1 cellular context compared by ENCODE assay signal in the genomic region with DNA sequence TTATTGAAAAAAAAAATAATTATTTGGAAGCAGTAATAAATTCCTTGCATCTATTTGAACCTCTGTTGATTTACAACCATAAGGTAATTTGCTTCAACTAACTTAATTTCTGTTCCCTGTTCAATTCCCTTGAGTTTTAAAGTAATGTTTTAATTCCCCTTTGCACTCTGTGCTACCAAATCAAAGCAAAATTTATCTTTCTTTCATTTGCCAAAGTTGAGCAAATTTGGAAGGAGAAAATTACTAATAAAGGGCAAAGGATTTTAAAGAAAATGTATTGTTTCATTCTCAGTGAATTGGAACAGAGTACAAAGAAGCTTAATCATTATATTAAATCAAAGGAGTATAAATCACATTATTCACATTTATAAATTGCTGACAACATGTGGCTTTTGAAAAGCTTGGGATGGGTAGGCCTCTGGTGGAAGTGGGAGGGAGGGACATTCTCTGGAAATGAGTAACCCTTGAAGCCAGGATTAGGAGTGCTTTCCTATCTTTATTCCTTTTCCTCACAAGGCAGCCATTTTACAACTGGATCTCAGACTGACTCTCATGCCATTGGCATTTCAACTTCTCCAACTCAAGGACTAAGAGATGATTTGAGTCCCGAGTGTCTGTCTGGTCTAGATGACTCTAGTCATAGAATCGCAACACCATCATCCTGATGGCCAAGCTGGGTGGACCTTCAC.
TF ChIP-seq lines count a peak whose summit lies in the region.

No MANE protein-coding gene starts in this region.

TF ChIP-seq in SK-N-SH treated with all-trans-retinoic acid at 6 μM for 48 hours, 23 proteins besides CTCF, POLR2A, EP300 and RAD21 (continued from another document):
- TF ChIP-seq TCF4 (CRISPR knock-in tag; IDR thresholded peaks at IDR 0.05; ENCODE audit: borderline replicate concordance), result no peak
- no peak for TF ChIP-seq PPARA (CRISPR knock-in tag; IDR thresholded peaks at IDR 0.05; ENCODE audit: borderline replicate concordance)
